In genomic region chr18:22933206-22933957, GRCh38 we compare ENCODE assay signal across 8 cellular contexts. TPM values are rescaled to one million over a fixed set of nuclear protein-coding genes. Genes with fewer than 3 reads are reported as not detected.
A peak's percentile ranks its signal among the peaks of the same experiment; 100 is the strongest.
DNase-seq lines count a peak whose midpoint lies in the region; ATAC-seq, FAIRE-seq and TF ChIP-seq lines count a peak whose summit lies in the region.

TSS of gene RBBP8 (plus strand) at chr18:22933328. CDS start at chr18:22936852, 3,524 bp downstream.

- no peaks in the 10 kb centered on the region for H3K9me3 ChIP-seq in keratinocyte (ENCODE audit: control insufficient read depth, low read depth, low read length)

- ATAC-seq in HG03175 (IDR thresholded peaks at IDR 0.05; ENCODE audit: unreplicated experiment) = peak; percentile 81

- H4K20me1 ChIP-seq in keratinocyte (ENCODE audit: control insufficient read depth, extremely low read depth, insufficient read depth, low read length) = no peaks in the 10 kb centered on the region

- TF ChIP-seq CTCF in AG09309 (IDR thresholded peaks at IDR 0.05; ENCODE audit: control insufficient read depth, insufficient read depth, low read depth, low read length, missing control alignments) (no peak), keratinocyte (optimal IDR thresholded peaks at IDR 0.05 in 1 of 3, IDR thresholded peaks at IDR 0.05 in 1 of 3, conservative IDR thresholded peaks at IDR 0.05 in 1 of 3; ENCODE audit: extremely low read depth in 1 of 3, insufficient read depth in 2 of 3, low read length in 3 of 3) (no peak)

- peaks cover 25% of the 10 kb centered on the region for H3K4me1 ChIP-seq in keratinocyte (ENCODE audit: control insufficient read depth, extremely low read depth, insufficient read depth, low read length)

- FAIRE-seq in keratinocyte (lab: Jason Lieb, UNC) = no peak

- peak; percentile 68 for TF ChIP-seq POLR2A in GM18951 (IDR thresholded peaks at IDR 0.05; ENCODE audit: extremely low read depth, insufficient read depth, insufficient read length)

- dilution Hi-C loops in keratinocyte (cut with MboI; ENCODE audit: extremely low pct_ligation_motif_present, low sequenced_read_pairs) = no loop called here

- no peaks in the 10 kb centered on the region for H3K27me3 ChIP-seq in keratinocyte (ENCODE audit: control insufficient read depth, extremely low read depth, insufficient read depth, low read length)

- peak within 1 kb of the TSS; percentile 85 for H2AFZ ChIP-seq in keratinocyte (ENCODE audit: control insufficient read depth, low read length)

- H3K36me3 ChIP-seq in keratinocyte (ENCODE audit: control insufficient read depth in 2 of 2, extremely low read depth in 1 of 2, insufficient read depth in 2 of 2, low read length in 2 of 2) = peaks cover 5 to 11% of the 10 kb centered on the region in 2 experiments

- H3K79me2 ChIP-seq in keratinocyte (ENCODE audit: control insufficient read depth, insufficient read depth, low read length) = peaks cover 51% of the 10 kb centered on the region

- peak within 1 kb of the TSS; percentile 89 for H3K4me2 ChIP-seq in keratinocyte (ENCODE audit: control insufficient read depth, extremely low read depth, insufficient read depth, low read depth, low read length)

- peak within 1 kb of the TSS; percentile 90 for H3K27ac ChIP-seq in keratinocyte (ENCODE audit: control insufficient read depth, insufficient read depth, low read length)

- peak within 1 kb of the TSS; percentile 92 for H3K9ac ChIP-seq in keratinocyte (ENCODE audit: control insufficient read depth, extremely low read depth, insufficient read depth, low read length)

- peak within 1 kb of the TSS; percentile 94 for H3K4me3 ChIP-seq in AG09309 (ENCODE audit: control insufficient read depth, low read depth, low read length)
- peak within 1 kb of the TSS; percentile 43 to 67 (median 51) for H3K4me3 ChIP-seq in keratinocyte (ENCODE audit: control insufficient read depth in 2 of 3, extremely low read depth in 1 of 3, insufficient read depth in 2 of 3, low read depth in 1 of 3, low read length in 3 of 3)

- in situ Hi-C loops in GM18951 (cut with MboI; ENCODE audit: low sequenced_read_pairs, unreplicated experiment) = no loop called here

- no peaks in the 10 kb centered on the region for H3K9me1 ChIP-seq in keratinocyte (ENCODE audit: control insufficient read depth, extremely low read depth, insufficient read depth, low read length)

- DNase-seq in AG09309 (ENCODE audit: low read depth) = no peak
- peak; percentile 81 for DNase-seq in NCI-H345 treated with DMSO at 0.1 percent for 48 hours (lab: John Stamatoyannopoulos, UW; ENCODE audit: unreplicated experiment)
- peak; percentile 88 for DNase-seq in activated CD4-positive, CD25-positive, alpha-beta regulatory T cell treated with anti-CD3 and anti-CD28 coated beads, Interleukin-2, amount 50 U/mL, for 72 hours
- peak; percentile 83 for DNase-seq in cerebellar cortex (ENCODE audit: low spot score)
- no peak for DNase-seq in keratinocyte (ENCODE audit: low read depth, low spot score)
- DNase-seq in stimulated activated CD4-positive, alpha-beta T cell treated with anti-CD3 and anti-CD28 coated beads, Interleukin-15, amount 100 ng/mL, for 1 hour (ENCODE audit: low read depth in 1 of 2, low spot score in 1 of 2) = peak; percentile 72 to 73

RNA-seq across cellular contexts. Expression of gene RBBP8, which starts in this region (rescaled TPM):
- 126 to 169 TPM (median 137 TPM) in 3 replicates for polyA plus RNA-seq in keratinocyte
- 161 TPM for polyA plus RNA-seq in keratinocyte (2011; ENCODE audit: low read depth)
- polyA plus RNA-seq in keratinocyte (2011; cell fraction: cytosol; rRNA removed) = 99.4 and 180 TPM in 2 replicates
- polyA plus RNA-seq in keratinocyte (2011; cell fraction: nucleus; rRNA removed) = 218 and 258 TPM in 2 replicates
- polyA plus RNA-seq in keratinocyte (2012; ENCODE audit: low replicate concordance) = 48.5 and 91.8 TPM in 2 replicates
- 33.7 to 158 TPM (median 66.6 TPM) in 3 replicates for polyA minus RNA-seq in keratinocyte
- polyA minus RNA-seq in keratinocyte (2011; cell fraction: cytosol; rRNA and poly(A)+ RNA removed) = 92.1 TPM
- polyA minus RNA-seq in keratinocyte (2011; cell fraction: nucleus; rRNA and poly(A)+ RNA removed) = 157 and 391 TPM in 2 replicates

Comparison
In these comparisons a context has a peak if more than half of its experiments do, and no peak if none do; other contexts are left out.
1. DNase-seq: peak in NCI-H345 treated with DMSO at 0.1 percent for 48 hours (single experiment), activated CD4-positive, CD25-positive, alpha-beta regulatory T cell treated with anti-CD3 and anti-CD28 coated beads, Interleukin-2, amount 50 U/mL, for 72 hours (single experiment), cerebellar cortex (single experiment) and stimulated activated CD4-positive, alpha-beta T cell treated with anti-CD3 and anti-CD28 coated beads, Interleukin-15, amount 100 ng/mL, for 1 hour (2 of 2); none in AG09309 (single experiment) and keratinocyte (single experiment).